8 cellular contexts compared by ENCODE assay signal in the genomic region with DNA sequence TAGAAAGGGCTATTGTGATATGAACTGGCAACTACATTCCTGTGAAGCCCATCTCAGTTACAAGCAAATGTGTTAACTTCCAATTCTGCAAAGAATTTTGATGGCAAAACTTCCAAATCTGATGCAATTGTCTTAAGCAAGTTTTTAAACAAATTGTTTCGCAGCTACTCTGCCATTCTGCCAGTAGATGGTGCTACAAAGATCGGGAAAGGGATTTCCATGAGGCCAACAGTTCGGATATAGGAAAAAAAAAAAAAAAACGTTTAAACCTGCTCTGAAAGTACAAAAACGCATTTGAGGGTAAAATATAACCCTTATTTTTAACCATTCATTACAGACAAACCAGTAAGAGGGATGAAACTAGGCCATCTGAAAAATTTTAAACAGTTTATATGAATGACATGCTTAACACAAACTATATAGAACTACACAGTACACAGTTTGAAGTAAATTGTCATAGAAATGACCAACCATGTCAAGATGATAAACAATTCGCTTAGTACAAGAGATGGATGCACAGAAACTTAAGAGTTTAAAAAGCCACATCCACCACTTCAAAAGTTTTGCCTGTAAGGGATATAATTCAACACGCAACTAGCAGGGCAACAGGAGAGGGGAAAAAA. TPM values are rescaled to one million over a fixed set of nuclear protein-coding genes. Genes with fewer than 3 reads are reported as not detected.
DNase-seq lines count a peak whose midpoint lies in the region; ATAC-seq and TF ChIP-seq lines count a peak whose summit lies in the region.

No MANE protein-coding gene starts in this region.

- peak; percentile 97 for TF ChIP-seq CTCF in RWPE1 (conservative IDR thresholded peaks at IDR 0.05; ENCODE audit: low read depth)
- peak; percentile 37 to 91 (median 80) for TF ChIP-seq CTCF in dorsolateral prefrontal cortex (IDR thresholded peaks at IDR 0.05 in 54 of 56, conservative IDR thresholded peaks at IDR 0.05 in 2 of 56; ENCODE audit: low read depth in 1 of 56, partially characterized antibody in 56 of 56)

- H3K4me3 ChIP-seq in dorsolateral prefrontal cortex: peak overlapping the region; percentile 67 to 96 (median 89)
- H3K4me3 ChIP-seq in mucosa of rectum (ENCODE audit: low read length in 2 of 2): peak overlapping the region; percentile 90 to 91

- POLR2A ChIA-PET in RWPE1 (lab: Yijun Ruan, JAX; ENCODE audit: low non-redundant PET): no interaction called here

- CTCF ChIA-PET in RWPE1 (lab: Yijun Ruan, JAX): interaction anchor here (0.6 to 1.0 kb wide), 11 partner anchors 12 to 1776 kb away, joined by 3 to 9 read pairs (median 3); no protein-coding TSS in a partner anchor

- H3K27ac ChIP-seq in RWPE1: no peak overlapping the region
- H3K27ac ChIP-seq in dorsolateral prefrontal cortex: peak overlapping the region in 42 of 59 donors; percentile 3 to 100 (median 99)
- H3K27ac ChIP-seq in mucosa of rectum (ENCODE audit: low read depth in 2 of 2, low read length in 2 of 2): no peak overlapping the region

- ATAC-seq in HG02642 (IDR thresholded peaks at IDR 0.05; ENCODE audit: poor library complexity, unreplicated experiment): no peak

- intact Hi-C loops in dorsolateral prefrontal cortex (cut with DNase I): loop anchor here (5.0 to 10.0 kb wide), 2 partner anchors 380 to 583 kb away; partner anchors contain the start of genes CDC25C (in 1 of the 2) and FAM53C (in 1 of the 2)

- H3K4me1 ChIP-seq in mucosa of rectum (ENCODE audit: control insufficient read depth in 2 of 2, insufficient read depth in 2 of 2, low read length in 2 of 2): peaks cover 15 to 19% of the 10 kb centered on the region in 2 donors

- no peaks in the 10 kb centered on the region for H3K27me3 ChIP-seq in dorsolateral prefrontal cortex
- H3K27me3 ChIP-seq in mucosa of rectum (ENCODE audit: control insufficient read depth in 2 of 2, insufficient read depth in 2 of 2, low read length in 2 of 2): no peaks in the 10 kb centered on the region

- peaks cover 0 to 4% of the 10 kb centered on the region in 2 donors for H3K36me3 ChIP-seq in mucosa of rectum (ENCODE audit: control insufficient read depth in 2 of 2, insufficient read depth in 2 of 2, low read length in 2 of 2)

- no peaks in the 10 kb centered on the region for H3K9me3 ChIP-seq in mucosa of rectum (ENCODE audit: control insufficient read depth in 2 of 2, low read length in 2 of 2)

- DNase-seq in NCI-H2171 treated with DMSO at 0.1 percent for 48 hours (lab: John Stamatoyannopoulos, UW): peak; percentile 65
- DNase-seq in NCI-H2171 (lab: John Stamatoyannopoulos, UW): no peak
- DNase-seq in HuH-7 (ENCODE audit: low spot score): peak; percentile 40
- DNase-seq in RWPE1 (ENCODE audit: low spot score): no peak
- DNase-seq in dorsolateral prefrontal cortex: peak in 1 of 10 donors; percentile 21
- DNase-seq in NCI-H187 treated with DMSO at 0.1 percent for 48 hours (lab: John Stamatoyannopoulos, UW): no peak

- H3K9ac ChIP-seq in mucosa of rectum (ENCODE audit: low read depth in 1 of 2, low read length in 2 of 2): peak overlapping the region; percentile 2 to 88

RNA-seq across cellular contexts. Expression of gene HNRNPA0, which starts 2.2 kb away (rescaled TPM):
- 10 to 100 TPM; 18.9 to 34.2 (median 26.7) TPM for total RNA-seq in dorsolateral prefrontal cortex

RNA-seq across cellular contexts. Expression of gene KLHL3, which starts 16.1 kb away (rescaled TPM):
- 10 to 100 TPM; 31.4 to 71.8 (median 48.9) TPM for total RNA-seq in dorsolateral prefrontal cortex

Comparison
In these comparisons a context has a peak if more than half of its experiments do, and no peak if none do; other contexts are left out.
1. DNase-seq: peak in NCI-H2171 treated with DMSO at 0.1 percent for 48 hours (single experiment) and HuH-7 (single experiment); none in NCI-H2171 (single experiment), RWPE1 (single experiment) and NCI-H187 treated with DMSO at 0.1 percent for 48 hours (single experiment).
2. H3K27ac ChIP-seq: peak in dorsolateral prefrontal cortex (42 of 59); none in RWPE1 (single experiment) and mucosa of rectum (0 of 2).